ENCODE assay signal across 12 cellular contexts in genomic region chr3:37712918-37713819, GRCh38.
DNase-seq lines count a peak whose midpoint lies in the region; ATAC-seq, FAIRE-seq and TF ChIP-seq lines count a peak whose summit lies in the region.
"Had no signal": no experiment of that assay in that cellular context is flagged by ENCODE, and none has a peak within 500 bp of the region (broad histone marks: within the 10 kb centered on the region; RNA-seq: fewer than 3 reads in every experiment).

No MANE protein-coding gene starts in this region.

- intact Hi-C loops in left ventricle myocardium inferior (cut with micrococcal nuclease) = no loop called here

- H3K9me3 Mint-ChIP-seq in GM23338 (no peaks in the 10 kb centered on the region), astrocyte (ENCODE audit: unreplicated experiment) (peaks cover 3% of the 10 kb centered on the region)
- H3K9me3 Mint-ChIP-seq: T-helper 1 cell treated with Interleukin-12 subunit alpha and Interleukin-12 subunit beta and Interleukin-4 antibody, amounts not matched to agents 30 μg/mL and 1 μg/mL, for 36 hours had no signal

- H3K27me3 Mint-ChIP-seq in GM23338 (ENCODE audit: insufficient read depth, low read depth, poor library complexity) (peaks cover 5% of the 10 kb centered on the region), astrocyte (ENCODE audit: low read depth, unreplicated experiment) (peaks cover 6% of the 10 kb centered on the region)

- no peaks in the 10 kb centered on the region for H4K20me1 ChIP-seq in GM23338 (replicated peaks; ENCODE audit: insufficient read depth)
- H4K20me1 ChIP-seq in astrocyte (ENCODE audit: insufficient read depth, low read length) = no peaks in the 10 kb centered on the region

- DNase-seq in GM23338 (ENCODE audit: low spot score) (no peak), astrocyte (ENCODE audit: low read depth) (peak; percentile 51), left ventricle myocardium inferior (no peak), retinal pigment epithelial cell (ENCODE audit: low read depth) (peak; percentile 73), GOT3 (lab: John Stamatoyannopoulos, UW) (no peak), T-helper 2 cell (no peak)
- DNase-seq: kidney had no signal

- peak; percentile 48; the same call in 2 of the 3 replicates for ATAC-seq in GM23338
- ATAC-seq in HG03175 (IDR thresholded peaks at IDR 0.05; ENCODE audit: unreplicated experiment) = no peak
- no peak for ATAC-seq in HG03378 (IDR thresholded peaks at IDR 0.05; ENCODE audit: unreplicated experiment)

- FAIRE-seq in astrocyte (lab: Jason Lieb, UNC) = no peak
- FAIRE-seq: GM18507, kidney had no signal

- H3K4me3 ChIP-seq in GM23338 = no peak overlapping the region
- H3K4me3 ChIP-seq in astrocyte (ENCODE audit: insufficient read depth, low read depth, low read length) = no peak overlapping the region
- H3K4me3 ChIP-seq in left ventricle myocardium inferior = no peak overlapping the region
- peak overlapping the region; percentile 14 for H3K4me3 ChIP-seq in retinal pigment epithelial cell (ENCODE audit: low read length)
- H3K4me3 ChIP-seq: HAP-1 had no signal

- H3K27ac ChIP-seq in GM23338 (ENCODE audit: low read depth) (no peak overlapping the region), astrocyte (ENCODE audit: low read depth, low read length) (no peak overlapping the region), left ventricle myocardium inferior (replicated peaks) (peak overlapping the region; percentile 48)

- H3K4me3 Mint-ChIP-seq in GM23338 (no peak overlapping the region), astrocyte (ENCODE audit: unreplicated experiment) (no peak overlapping the region)
- H3K4me3 Mint-ChIP-seq: T-helper 1 cell treated with Interleukin-12 subunit alpha and Interleukin-12 subunit beta and Interleukin-4 antibody, amounts not matched to agents 30 μg/mL and 1 μg/mL, for 36 hours had no signal

- no peaks in the 10 kb centered on the region; the same call in 2 of the 3 replicates for H3K36me3 Mint-ChIP-seq in GM23338 (ENCODE audit: low read depth)
- H3K36me3 Mint-ChIP-seq in astrocyte (ENCODE audit: low read depth, unreplicated experiment) = peaks cover 2% of the 10 kb centered on the region

- H3F3A ChIP-seq in GM23338 (replicated peaks; ENCODE audit: low read depth) = no peaks in the 10 kb centered on the region

- H3K27me3 ChIP-seq in GM23338 (ENCODE audit: insufficient read depth) (no peaks in the 10 kb centered on the region), astrocyte (ENCODE audit: insufficient read depth, low read length) (peaks cover 2% of the 10 kb centered on the region), left ventricle myocardium inferior (ENCODE audit: low read depth) (no peaks in the 10 kb centered on the region)

- no peak for TF ChIP-seq CTCF in GM23338 (conservative IDR thresholded peaks at IDR 0.05; ENCODE audit: low read depth in 2 of 2)
- TF ChIP-seq CTCF in astrocyte (IDR thresholded peaks at IDR 0.05; ENCODE audit: insufficient read depth, low read depth, low read length) = no peak
- TF ChIP-seq CTCF in left ventricle myocardium inferior (IDR thresholded peaks at IDR 0.05; ENCODE audit: borderline replicate concordance) = no peak
- TF ChIP-seq CTCF in retinal pigment epithelial cell (conservative IDR thresholded peaks at IDR 0.05; ENCODE audit: low read depth, low read length) = no peak

- peaks cover 4% of the 10 kb centered on the region for H3K4me1 Mint-ChIP-seq in GM23338
- H3K4me1 Mint-ChIP-seq in astrocyte (ENCODE audit: low read depth, unreplicated experiment) = peaks cover 14% of the 10 kb centered on the region

- H3K36me3 ChIP-seq in GM23338 (ENCODE audit: insufficient read depth) (no peaks in the 10 kb centered on the region), astrocyte (ENCODE audit: insufficient read depth, low read length) (no peaks in the 10 kb centered on the region), left ventricle myocardium inferior (peaks cover 12% of the 10 kb centered on the region)
- H3K36me3 ChIP-seq: HAP-1 had no signal

- H2AFZ ChIP-seq in GM23338 (no peak overlapping the region), astrocyte (ENCODE audit: low read depth, low read length) (peak overlapping the region; percentile 37)

- peaks cover 7% of the 10 kb centered on the region; the same call in 1 of the 2 replicates for H3K9me2 ChIP-seq in GM23338 (ENCODE audit: insufficient read depth)

- H3K79me2 ChIP-seq in GM23338 (replicated peaks; ENCODE audit: insufficient read depth) (no peaks in the 10 kb centered on the region), astrocyte (ENCODE audit: insufficient read depth, low read length) (no peaks in the 10 kb centered on the region)

- H3K4me1 ChIP-seq in GM23338 (ENCODE audit: insufficient read depth) (peaks cover 3% of the 10 kb centered on the region; the same call in 1 of the 2 replicates), astrocyte (ENCODE audit: insufficient read depth, low read length) (peaks cover 11% of the 10 kb centered on the region), left ventricle myocardium inferior (peaks cover 47% of the 10 kb centered on the region)
- H3K4me1 ChIP-seq: HAP-1 had no signal

- H3K9me3 ChIP-seq in astrocyte (ENCODE audit: insufficient read depth, low read depth, low read length) = no peaks in the 10 kb centered on the region
- H3K9me3 ChIP-seq in left ventricle myocardium inferior (replicated peaks) = no peaks in the 10 kb centered on the region
- H3K9me3 ChIP-seq: HAP-1 had no signal

- no peak overlapping the region for H3K9ac ChIP-seq in astrocyte (ENCODE audit: low read length)

- H3K4me2 ChIP-seq in GM23338 (no peak overlapping the region), astrocyte (ENCODE audit: low read length) (peak overlapping the region; percentile 55)

- H3K27ac Mint-ChIP-seq in GM23338 (no peak overlapping the region), astrocyte (ENCODE audit: unreplicated experiment) (no peak overlapping the region)

TF ChIP-seq in GM23338, 12 proteins besides CTCF, POLR2A, EP300 and RAD21 (continues in another document):
- TF ChIP-seq ZNF331 (CRISPR knock-in tag; IDR thresholded peaks at IDR 0.05; ENCODE audit: low read depth) = no peak
- no peak for TF ChIP-seq ZNF114 (CRISPR knock-in tag; IDR thresholded peaks at IDR 0.05)
- no peak for TF ChIP-seq STAT1 (IDR thresholded peaks at IDR 0.05; ENCODE audit: unreplicated experiment)
- no peak for TF ChIP-seq CREB1 (CRISPR knock-in tag; IDR thresholded peaks at IDR 0.05; ENCODE audit: low read depth)
- TF ChIP-seq POLR2AphosphoS5 (IDR thresholded peaks at IDR 0.05; ENCODE audit: low read depth) = no peak
- no peak for TF ChIP-seq ZNF462 (CRISPR knock-in tag; IDR thresholded peaks at IDR 0.05)

Comparison
In these comparisons a context has a peak if more than half of its experiments do, and no peak if none do; other contexts are left out.
1. DNase-seq: peak in astrocyte (single experiment) and retinal pigment epithelial cell (single experiment); none in GM23338 (single experiment), left ventricle myocardium inferior (single experiment), GOT3 (single experiment) and T-helper 2 cell (0 of 5).